9 cellular contexts compared by ENCODE assay signal in genomic region chr3:64399205-64399800, GRCh38.
DNase-seq lines count a peak whose midpoint lies in the region; ATAC-seq and TF ChIP-seq lines count a peak whose summit lies in the region.
"Had no signal": no experiment of that assay in that cellular context is flagged by ENCODE, and none has a peak within 500 bp of the region (broad histone marks: within the 10 kb centered on the region; RNA-seq: fewer than 3 reads in every experiment).

No MANE protein-coding gene starts in this region.

- H3K4me2 ChIP-seq in OCI-LY7 (ENCODE audit: low read length) = no peak overlapping the region

- POLR2A ChIA-PET in OCI-LY7 (lab: Charles Lee) = no interaction called here

- H3K36me3 ChIP-seq in OCI-LY7 (ENCODE audit: insufficient read depth, low read length) = no peaks in the 10 kb centered on the region

- H3K27me3 Mint-ChIP-seq in natural killer cell treated with Interleukin-12 subunit alpha and Interleukin-12 subunit beta and Interleukin-15 and Interleukin-18, amount 100 ng/mL, for 72 hours = peaks cover 0 to 2% of the 10 kb centered on the region in 2 donors
- H3K27me3 Mint-ChIP-seq: dendritic cell treated with granulocyte-macrophage colony-stimulating factor and Interleukin-4, amounts not matched to agents 40 ng/mL and 50 ng/mL, for 4 days had no signal

- DNase-seq in activated CD4-positive, alpha-beta T cell treated with anti-CD3 and anti-CD28 coated beads for 48 hours = peak; percentile 18
- DNase-seq in activated CD4-positive, alpha-beta T cell treated with anti-CD3 and anti-CD28 coated beads, Interleukin-2, amount 50 U/mL, for 1 hour = no peak
- DNase-seq in OCI-LY7 (ENCODE audit: low spot score) (peak; percentile 49), epidermal melanocyte (ENCODE audit: insufficient read length, low spot score) (peak; percentile 60), middle frontal gyrus (ENCODE audit: extremely low spot score, low spot score) (peak; percentile 51)
- no peak for DNase-seq in natural killer cell treated with Interleukin-12 subunit alpha and Interleukin-12 subunit beta and Interleukin-15 and Interleukin-18, amount 100 ng/mL, for 72 hours (ENCODE audit: low spot score)

- H3K4me3 ChIP-seq in OCI-LY7 (ENCODE audit: low read depth, low read length, poor library complexity, severe bottlenecking) = no peak overlapping the region

- intact Hi-C loops in OCI-LY7 (cut with micrococcal nuclease; ENCODE audit: unreplicated experiment) = loop anchor here (1.0 kb wide), 1 partner anchor 369 kb away; no protein-coding TSS in a partner anchor

- no peaks in the 10 kb centered on the region for H3K9me3 Mint-ChIP-seq in natural killer cell treated with Interleukin-12 subunit alpha and Interleukin-12 subunit beta and Interleukin-15 and Interleukin-18, amount 100 ng/mL, for 72 hours
- H3K9me3 Mint-ChIP-seq: dendritic cell treated with granulocyte-macrophage colony-stimulating factor and Interleukin-4, amounts not matched to agents 40 ng/mL and 50 ng/mL, for 4 days had no signal

- ATAC-seq in HG03066 (IDR thresholded peaks at IDR 0.05; ENCODE audit: low read depth, unreplicated experiment) (peak; percentile 56), GM18517 (IDR thresholded peaks at IDR 0.05; ENCODE audit: unreplicated experiment) (no peak)
- ATAC-seq in natural killer cell treated with Interleukin-12 subunit alpha and Interleukin-12 subunit beta and Interleukin-15 and Interleukin-18, amount 100 ng/mL, for 72 hours = no peak

- H3K79me2 ChIP-seq in OCI-LY7 (ENCODE audit: insufficient read depth, low read depth, low read length) = no peaks in the 10 kb centered on the region

- H3K9me3 ChIP-seq in OCI-LY7 (ENCODE audit: low read length) = no peaks in the 10 kb centered on the region

- H3K4me1 ChIP-seq in OCI-LY7 (ENCODE audit: insufficient read depth, low read length, poor library complexity, severe bottlenecking) = no peaks in the 10 kb centered on the region

- no peak overlapping the region for H3K4me3 Mint-ChIP-seq in natural killer cell treated with Interleukin-12 subunit alpha and Interleukin-12 subunit beta and Interleukin-15 and Interleukin-18, amount 100 ng/mL, for 72 hours
- H3K4me3 Mint-ChIP-seq: dendritic cell treated with granulocyte-macrophage colony-stimulating factor and Interleukin-4, amounts not matched to agents 40 ng/mL and 50 ng/mL, for 4 days had no signal

- CTCF ChIA-PET in OCI-LY7 (lab: Charles Lee; ENCODE audit: unreplicated experiment) = interaction anchor here (1.3 kb wide), 1 partner anchor 174 kb away, joined by 3 read pairs; the partner anchor contains the start of gene PRICKLE2

- no peaks in the 10 kb centered on the region for H3K9me2 ChIP-seq in OCI-LY7 (ENCODE audit: insufficient read depth, low read length)

- no peaks in the 10 kb centered on the region for H3K36me3 Mint-ChIP-seq in natural killer cell treated with Interleukin-12 subunit alpha and Interleukin-12 subunit beta and Interleukin-15 and Interleukin-18, amount 100 ng/mL, for 72 hours

- no peaks in the 10 kb centered on the region for H4K20me1 ChIP-seq in OCI-LY7 (ENCODE audit: insufficient read depth, low read length)

- no peak overlapping the region for H3K27ac ChIP-seq in OCI-LY7 (ENCODE audit: low read depth, low read length, poor library complexity, severe bottlenecking)

- no peak overlapping the region for H2AFZ ChIP-seq in OCI-LY7 (ENCODE audit: low read length)

- H3K4me1 Mint-ChIP-seq in natural killer cell treated with Interleukin-12 subunit alpha and Interleukin-12 subunit beta and Interleukin-15 and Interleukin-18, amount 100 ng/mL, for 72 hours (ENCODE audit: low read depth in 2 of 2) = no peaks in the 10 kb centered on the region

- no TSS peak for BruUV-seq in OCI-LY7 (replicated peaks; lab: Mats Ljungman, UMichigan)

- H3K27ac Mint-ChIP-seq in natural killer cell treated with Interleukin-12 subunit alpha and Interleukin-12 subunit beta and Interleukin-15 and Interleukin-18, amount 100 ng/mL, for 72 hours = no peak overlapping the region
- H3K27ac Mint-ChIP-seq: dendritic cell treated with granulocyte-macrophage colony-stimulating factor and Interleukin-4, amounts not matched to agents 40 ng/mL and 50 ng/mL, for 4 days had no signal

- peak; percentile 80 for TF ChIP-seq CTCF in OCI-LY7 (conservative IDR thresholded peaks at IDR 0.05; ENCODE audit: low read length)

Comparison
In these comparisons a context has a peak if more than half of its experiments do, and no peak if none do; other contexts are left out.
1. DNase-seq: peak in activated CD4-positive, alpha-beta T cell treated with anti-CD3 and anti-CD28 coated beads for 48 hours (single experiment), OCI-LY7 (single experiment), epidermal melanocyte (single experiment) and middle frontal gyrus (single experiment); none in activated CD4-positive, alpha-beta T cell treated with anti-CD3 and anti-CD28 coated beads, Interleukin-2, amount 50 U/mL, for 1 hour (single experiment) and natural killer cell treated with Interleukin-12 subunit alpha and Interleukin-12 subunit beta and Interleukin-15 and Interleukin-18, amount 100 ng/mL, for 72 hours (single experiment).